In genomic region chr15:101322016-101322695, GRCh38 we compare ENCODE assay signal across 15 cellular contexts. TPM values are rescaled to one million over a fixed set of nuclear protein-coding genes. Genes with fewer than 3 reads are reported as not detected.
DNase-seq lines count a peak whose midpoint lies in the region; ATAC-seq and TF ChIP-seq lines count a peak whose summit lies in the region.
"Had no signal": no experiment of that assay in that cellular context is flagged by ENCODE, and none has a peak within 500 bp of the region (broad histone marks: within the 10 kb centered on the region; RNA-seq: fewer than 3 reads in every experiment).

No MANE protein-coding gene starts in this region.

- H3K27me3 Mint-ChIP-seq in T-helper 17 cell (peaks cover 61% of the 10 kb centered on the region), endodermal cell (ENCODE audit: insufficient read depth) (peaks cover 5% of the 10 kb centered on the region)

- peak overlapping the region; percentile 6 for H3K27ac Mint-ChIP-seq in T-helper 17 cell
- H3K27ac Mint-ChIP-seq in endodermal cell: no peak overlapping the region
- H3K27ac Mint-ChIP-seq: CD8-positive, alpha-beta T cell; GM23338; H9 had no signal

- intact Hi-C loops in sciatic nerve (cut with DNase I): no loop called here
- intact Hi-C loops in stomach (cut with DNase I; ENCODE audit: low total_unique reads): no loop called here

- H3K4me2 ChIP-seq in BLaER1 treated with 17β-estradiol and CSF1 and Interleukin-3, amounts not matched to agents 10 nM and 100 nM: peak overlapping the region in 9 of 11 experiments; percentile 46 to 85 (median 59); a peak in 15 of 22 replicates
- H3K4me2 ChIP-seq in Karpas-422 (ENCODE audit: low read depth, low read length, poor library complexity, severe bottlenecking): no peak overlapping the region
- H3K4me2 ChIP-seq: GM23338 had no signal

- no peaks in the 10 kb centered on the region for H3K4me1 Mint-ChIP-seq in T-helper 17 cell
- H3K4me1 Mint-ChIP-seq in endodermal cell: no peaks in the 10 kb centered on the region

- no peak overlapping the region for H2AFZ ChIP-seq in Karpas-422 (ENCODE audit: low read length)
- H2AFZ ChIP-seq: GM23338 had no signal

- TF ChIP-seq CTCF in endodermal cell (conservative IDR thresholded peaks at IDR 0.05): no peak
- TF ChIP-seq CTCF in stomach (IDR thresholded peaks at IDR 0.05): no peak

- peaks cover 4% of the 10 kb centered on the region for H3K36me3 Mint-ChIP-seq in T-helper 17 cell (ENCODE audit: low read depth)
- no peaks in the 10 kb centered on the region for H3K36me3 Mint-ChIP-seq in endodermal cell (ENCODE audit: low read depth)
- H3K36me3 Mint-ChIP-seq: CD8-positive, alpha-beta T cell had no signal

- no peak overlapping the region for H3K9ac ChIP-seq in BLaER1 treated with 17β-estradiol and CSF1 and Interleukin-3, amounts not matched to agents 10 nM and 100 nM
- H3K9ac ChIP-seq in endodermal cell (ENCODE audit: extremely low read depth, low read length, poor library complexity, severe bottlenecking): no peak overlapping the region
- no peak overlapping the region for H3K9ac ChIP-seq in Karpas-422 (ENCODE audit: low read length)

- no peaks in the 10 kb centered on the region for H3K9me2 ChIP-seq in Karpas-422 (replicated peaks; ENCODE audit: insufficient read depth, low read length)

- H3K4me3 ChIP-seq in BLaER1 treated with 17β-estradiol and CSF1 and Interleukin-3, amounts not matched to agents 10 nM and 100 nM: no peak overlapping the region
- no peak overlapping the region for H3K4me3 ChIP-seq in endodermal cell (ENCODE audit: low read length)
- no peak overlapping the region for H3K4me3 ChIP-seq in Karpas-422 (ENCODE audit: low read length)
- H3K4me3 ChIP-seq in stomach: no peak overlapping the region
- H3K4me3 ChIP-seq: GM23338 had no signal

- DNase-seq in T-helper 17 cell (no peak), endodermal cell (peak; percentile 24), sciatic nerve (ENCODE audit: low spot score) (peak; percentile 42), Karpas-422 (no peak), NAMALWA (ENCODE audit: low spot score) (no peak), stomach (no peak)
- DNase-seq: BE2C, COR-L47, DMS153, DMS79 treated with DMSO at 0.1 percent for 48 hours, EL, H9 had no signal

- no peak for TF ChIP-seq EP300 in stomach (IDR thresholded peaks at IDR 0.05)

- peaks cover 9 to 60% (median 54%) of the 10 kb centered on the region in 10 experiments for H3K4me1 ChIP-seq in BLaER1 treated with 17β-estradiol and CSF1 and Interleukin-3, amounts not matched to agents 10 nM and 100 nM
- H3K4me1 ChIP-seq in endodermal cell (ENCODE audit: control insufficient read depth, insufficient read depth, low read length) (no peaks in the 10 kb centered on the region), Karpas-422 (ENCODE audit: low read length) (no peaks in the 10 kb centered on the region), stomach (peaks cover 0 to 4% (median 0%) of the 10 kb centered on the region in 4 donors)
- H3K4me1 ChIP-seq: BE2C had no signal

- H3K4me3 Mint-ChIP-seq in T-helper 17 cell: no peak overlapping the region
- no peak overlapping the region for H3K4me3 Mint-ChIP-seq in endodermal cell
- H3K4me3 Mint-ChIP-seq: CD8-positive, alpha-beta T cell; GM23338; H9 had no signal

- H3K9me3 ChIP-seq in BLaER1 treated with 17β-estradiol and CSF1 and Interleukin-3, amounts not matched to agents 10 nM and 100 nM (replicated peaks in 1 of 11): no peaks in the 10 kb centered on the region
- H3K9me3 ChIP-seq in T-helper 17 cell (ENCODE audit: control insufficient read depth, low read length, poor library complexity, severe bottlenecking): no peaks in the 10 kb centered on the region
- no peaks in the 10 kb centered on the region for H3K9me3 ChIP-seq in endodermal cell (ENCODE audit: control insufficient read depth, low read length)
- no peaks in the 10 kb centered on the region for H3K9me3 ChIP-seq in Karpas-422 (ENCODE audit: low read length)
- no peaks in the 10 kb centered on the region for H3K9me3 ChIP-seq in stomach
- H3K9me3 ChIP-seq: BE2C had no signal

- 90 to 95% methylated on average over 19 to 20 of the region's 21 CpGs for WGBS in endodermal cell (ENCODE audit: insufficient coverage in 1 of 2, insufficient read length in 1 of 2), 2 experiments
- WGBS in stomach, 5 donors: 86 to 95% (median 93%) methylated on average over 21 of the region's 21 CpGs

- no peak for ATAC-seq in T-helper 17 cell
- no peak for ATAC-seq in sciatic nerve
- ATAC-seq: CD8-positive, alpha-beta T cell; GM23338 had no signal

- H3K9me3 Mint-ChIP-seq in endodermal cell: no peaks in the 10 kb centered on the region
- H3K9me3 Mint-ChIP-seq: CD8-positive, alpha-beta T cell; GM23338; H9 had no signal

- no peaks in the 10 kb centered on the region for H3K27me3 ChIP-seq in BLaER1 treated with 17β-estradiol and CSF1 and Interleukin-3, amounts not matched to agents 10 nM and 100 nM
- no peaks in the 10 kb centered on the region for H3K27me3 ChIP-seq in endodermal cell (ENCODE audit: control insufficient read depth, insufficient read depth, low read length, poor library complexity, severe bottlenecking)
- no peaks in the 10 kb centered on the region for H3K27me3 ChIP-seq in Karpas-422 (ENCODE audit: low read length)
- H3K27me3 ChIP-seq in stomach: peaks cover 0 to 19% (median 0%) of the 10 kb centered on the region in 3 donors
- H3K27me3 ChIP-seq: BE2C had no signal

- no peaks in the 10 kb centered on the region for H3K79me2 ChIP-seq in Karpas-422 (ENCODE audit: low read length)

- H4K20me1 ChIP-seq in BLaER1 treated with 17β-estradiol and CSF1 and Interleukin-3, amounts not matched to agents 10 nM and 100 nM: no peaks in the 10 kb centered on the region
- H4K20me1 ChIP-seq in Karpas-422 (ENCODE audit: insufficient read depth, low read depth, low read length): no peaks in the 10 kb centered on the region

- peak overlapping the region in 1 of 11 experiments; percentile 79; a peak in 1 of 22 replicates for H3K27ac ChIP-seq in BLaER1 treated with 17β-estradiol and CSF1 and Interleukin-3, amounts not matched to agents 10 nM and 100 nM
- no peak overlapping the region for H3K27ac ChIP-seq in endodermal cell (ENCODE audit: low read depth, low read length)
- H3K27ac ChIP-seq in Karpas-422 (ENCODE audit: low read length): no peak overlapping the region
- no peak overlapping the region for H3K27ac ChIP-seq in stomach

- H3K36me3 ChIP-seq in BLaER1 treated with 17β-estradiol and CSF1 and Interleukin-3, amounts not matched to agents 10 nM and 100 nM: no peaks in the 10 kb centered on the region
- no peaks in the 10 kb centered on the region for H3K36me3 ChIP-seq in endodermal cell (ENCODE audit: control insufficient read depth, insufficient read depth, low read length)
- H3K36me3 ChIP-seq in Karpas-422 (ENCODE audit: insufficient read depth, low read length): no peaks in the 10 kb centered on the region
- peaks cover 0 to 45% (median 2%) of the 10 kb centered on the region in 4 donors for H3K36me3 ChIP-seq in stomach
- H3K36me3 ChIP-seq: BE2C had no signal

- TF ChIP-seq POLR2A in stomach (IDR thresholded peaks at IDR 0.05): no peak

RNA-seq across cellular contexts. Expression of gene SNRPA1, which starts 27.1 kb away (rescaled TPM):
- total RNA-seq in T-helper 17 cell: 100 to 1,000 TPM; 166 to 206 TPM
- total RNA-seq in endodermal cell: 100 to 1,000 TPM; 111 to 140 TPM
- 123 TPM for polyA plus RNA-seq in endodermal cell (2013, experiment 1 of 2)
- 111 TPM for polyA plus RNA-seq in endodermal cell (2013, experiment 2 of 2)
- total RNA-seq in sciatic nerve: 43.8 TPM
- total RNA-seq in Karpas-422 (2014; rRNA removed; shearing (Covaris generic); ENCODE audit: low replicate concordance): 52.3 and 53.4 TPM in 2 replicates
- total RNA-seq in stomach: 10 to 100 TPM in 4 of 5 donors, 1 to 10 TPM in 1; 3.5 to 75.6 (median 32.1) TPM
- 10 to 100 TPM; 58.9 to 61.7 (median 59.1) TPM for polyA plus RNA-seq in stomach

RNA-seq across cellular contexts. Expression of gene SELENOS, which starts 44.9 kb away (rescaled TPM):
- total RNA-seq in T-helper 17 cell (10 to 100 TPM; 28.0 to 36.3 TPM), endodermal cell (10 to 100 TPM; 56.1 to 60.5 TPM), sciatic nerve (74.4 TPM), stomach (100 to 1,000 TPM in 1 of 5 donors, 10 to 100 TPM in 4; 71.7 to 184 (median 86.9) TPM)
- polyA plus RNA-seq in endodermal cell (2013, experiment 1 of 2): 63.3 TPM
- polyA plus RNA-seq in endodermal cell (2013, experiment 2 of 2): 61.3 TPM
- 14.9 and 27.2 TPM in 2 replicates for total RNA-seq in Karpas-422 (2014; rRNA removed; shearing (Covaris generic); ENCODE audit: low replicate concordance)
- polyA plus RNA-seq in stomach: 10 to 100 TPM; 37.4 to 67.2 (median 62.9) TPM

Comparison
In these comparisons a context has a peak if more than half of its experiments do, and no peak if none do; other contexts are left out.
1. DNase-seq: peak in endodermal cell (single experiment) and sciatic nerve (single experiment); none in T-helper 17 cell (0 of 3), Karpas-422 (single experiment), NAMALWA (single experiment) and stomach (single experiment).